In the genomic region with DNA sequence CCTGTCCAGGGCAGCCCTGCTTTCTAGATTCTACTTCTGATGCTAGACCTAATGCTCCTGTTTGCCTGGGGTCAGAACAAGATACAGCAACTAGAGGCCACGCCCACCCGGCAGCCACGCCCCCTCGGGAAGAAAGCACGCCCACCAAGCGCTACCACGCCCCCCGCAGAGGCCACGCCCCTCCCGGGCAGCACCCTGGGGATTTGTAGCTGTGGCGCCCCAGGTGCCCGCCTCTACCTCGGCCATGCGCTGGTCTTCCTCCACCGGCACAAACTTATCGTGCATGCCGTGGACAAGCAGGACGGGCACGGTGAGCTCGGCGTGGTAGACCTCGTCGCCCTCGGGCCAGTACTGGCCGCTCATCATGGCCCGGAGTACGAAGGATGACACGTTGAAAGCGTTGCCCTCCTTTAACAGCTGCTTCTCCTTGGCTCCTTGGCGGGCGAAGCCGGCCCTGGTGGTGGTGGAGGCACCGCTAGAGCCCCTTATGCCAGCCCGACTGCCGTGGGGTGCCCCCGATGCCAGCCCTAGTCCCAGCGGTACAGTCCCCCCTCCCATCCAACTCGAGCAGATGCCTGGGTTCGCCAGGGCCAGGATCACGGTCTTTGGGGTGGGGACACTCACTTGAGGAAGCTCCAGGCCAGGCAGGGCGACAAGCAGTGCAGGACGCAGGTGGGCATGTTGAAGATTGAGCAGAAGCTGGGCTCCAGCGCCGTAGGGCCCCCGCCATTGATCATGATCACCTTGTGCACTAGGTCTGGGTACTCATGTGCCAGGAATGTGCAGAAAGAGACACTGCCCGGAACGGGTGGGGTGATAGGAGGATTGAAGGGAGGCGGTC, we compare ENCODE assay signal across 9 cellular contexts. TPM values are rescaled to one million over a fixed set of nuclear protein-coding genes. Genes with fewer than 3 reads are reported as not detected.
DNase-seq lines count a peak whose midpoint lies in the region; ATAC-seq lines count a peak whose summit lies in the region.
"Had no signal": no experiment of that assay in that cellular context is flagged by ENCODE, and none has a peak within 500 bp of the region (broad histone marks: within the 10 kb centered on the region; RNA-seq: fewer than 3 reads in every experiment).

No MANE protein-coding gene starts in this region.

- H3K9ac ChIP-seq in HUES64 (ENCODE audit: low read depth, low read length) = no peak overlapping the region

- peaks cover 11% of the 10 kb centered on the region for H3K4me1 ChIP-seq in CD4-positive, CD25-positive, alpha-beta regulatory T cell (ENCODE audit: control insufficient read depth, insufficient read depth, low read length, poor library complexity, severe bottlenecking)
- H3K4me1 ChIP-seq in HUES64 (ENCODE audit: insufficient read depth, low read length) = peaks cover 5% of the 10 kb centered on the region; the same call in 1 of the 2 replicates

- H3K27me3 Mint-ChIP-seq in CD4-positive, CD25-positive, alpha-beta regulatory T cell = peaks cover 6% of the 10 kb centered on the region
- peaks cover 3% of the 10 kb centered on the region for H3K27me3 Mint-ChIP-seq in activated CD4-positive, alpha-beta memory T cell treated with anti-CD3 and anti-CD28 coated beads, Interleukin-2, amount 10 ng/mL, durations not matched to agents 7 days and 5 days
- H3K27me3 Mint-ChIP-seq in immature natural killer cell (ENCODE audit: low read depth in 3 of 3) = peaks cover 0 to 2% (median 1%) of the 10 kb centered on the region in 3 donors

- peak in 2 of 3 donors; percentile 29 to 32 for DNase-seq in CD4-positive, CD25-positive, alpha-beta regulatory T cell
- peak; percentile 66 for DNase-seq in activated CD4-positive, alpha-beta memory T cell treated with anti-CD3 and anti-CD28 coated beads, Interleukin-2, amount 10 ng/mL, durations not matched to agents 7 days and 5 days
- DNase-seq in immature natural killer cell = peak; percentile 24 to 31 (median 29)
- no peak for DNase-seq in GOT3 (lab: John Stamatoyannopoulos, UW)
- DNase-seq in Ammon's horn (ENCODE audit: low spot score) = no peak
- no peak for DNase-seq in DMS153 (lab: John Stamatoyannopoulos, UW)

- H3K4me3 ChIP-seq in CD4-positive, CD25-positive, alpha-beta regulatory T cell (ENCODE audit: low read depth, low read length) = no peak overlapping the region
- H3K4me3 ChIP-seq in HUES64 (ENCODE audit: low read length) = peak overlapping the region; percentile 73
- H3K4me3 ChIP-seq: lung had no signal

- peaks cover 5% of the 10 kb centered on the region for H3K36me3 Mint-ChIP-seq in CD4-positive, CD25-positive, alpha-beta regulatory T cell
- peaks cover 7% of the 10 kb centered on the region for H3K36me3 Mint-ChIP-seq in activated CD4-positive, alpha-beta memory T cell treated with anti-CD3 and anti-CD28 coated beads, Interleukin-2, amount 10 ng/mL, durations not matched to agents 7 days and 5 days (ENCODE audit: low read depth)
- peaks cover 0 to 4% (median 0%) of the 10 kb centered on the region in 3 donors for H3K36me3 Mint-ChIP-seq in immature natural killer cell

- peaks cover 4% of the 10 kb centered on the region for H3K36me3 ChIP-seq in CD4-positive, CD25-positive, alpha-beta regulatory T cell (ENCODE audit: control insufficient read depth, insufficient read depth, low read length)
- H3K36me3 ChIP-seq in HUES64 (ENCODE audit: insufficient read depth, low read length) = peaks cover 21% of the 10 kb centered on the region

- POLR2A ChIA-PET in activated CD4-positive, alpha-beta memory T cell treated with anti-CD3 and anti-CD28 coated beads, Interleukin-2, amount 10 ng/mL, durations not matched to agents 7 days and 5 days (lab: Charles Lee) = interaction anchor here (1.1 to 2.9 kb wide), 2 partner anchors 10 to 215 kb away, joined by 3 to 13 read pairs; partner anchors contain the start of gene ABHD8

- no peak overlapping the region for H3K27ac ChIP-seq in CD4-positive, CD25-positive, alpha-beta regulatory T cell (ENCODE audit: insufficient read depth, low read length, poor library complexity, severe bottlenecking)
- H3K27ac ChIP-seq in HUES64 (ENCODE audit: low read depth, low read length) = no peak overlapping the region

- 84% methylated on average over 48 of the region's 48 CpGs for WGBS in HUES64

- H3K4me1 Mint-ChIP-seq in CD4-positive, CD25-positive, alpha-beta regulatory T cell = peaks cover 0 to 5% (median 2%) of the 10 kb centered on the region in 4 donors
- peaks cover 15% of the 10 kb centered on the region for H3K4me1 Mint-ChIP-seq in activated CD4-positive, alpha-beta memory T cell treated with anti-CD3 and anti-CD28 coated beads, Interleukin-2, amount 10 ng/mL, durations not matched to agents 7 days and 5 days
- peaks cover 5 to 6% of the 10 kb centered on the region in 2 donors for H3K4me1 Mint-ChIP-seq in immature natural killer cell

- no peak overlapping the region for H3K27ac Mint-ChIP-seq in CD4-positive, CD25-positive, alpha-beta regulatory T cell
- H3K27ac Mint-ChIP-seq in activated CD4-positive, alpha-beta memory T cell treated with anti-CD3 and anti-CD28 coated beads, Interleukin-2, amount 10 ng/mL, durations not matched to agents 7 days and 5 days = no peak overlapping the region
- no peak overlapping the region for H3K27ac Mint-ChIP-seq in immature natural killer cell

- ATAC-seq in CD4-positive, CD25-positive, alpha-beta regulatory T cell (ENCODE audit: low read depth in 2 of 2) = no peak
- no peak for ATAC-seq in GM21717 (IDR thresholded peaks at IDR 0.05; ENCODE audit: unreplicated experiment)

- CTCF ChIA-PET in activated CD4-positive, alpha-beta memory T cell treated with anti-CD3 and anti-CD28 coated beads, Interleukin-2, amount 10 ng/mL, durations not matched to agents 7 days and 5 days (lab: Charles Lee) = interaction anchor here (1.1 kb wide), 1 partner anchor 92 kb away, joined by 5 read pairs; no protein-coding TSS in a partner anchor

- H3K9me3 Mint-ChIP-seq in CD4-positive, CD25-positive, alpha-beta regulatory T cell = peaks cover 0 to 1% (median 0%) of the 10 kb centered on the region in 7 donors
- no peaks in the 10 kb centered on the region for H3K9me3 Mint-ChIP-seq in activated CD4-positive, alpha-beta memory T cell treated with anti-CD3 and anti-CD28 coated beads, Interleukin-2, amount 10 ng/mL, durations not matched to agents 7 days and 5 days
- peaks cover 0 to 2% (median 0%) of the 10 kb centered on the region in 6 donors for H3K9me3 Mint-ChIP-seq in immature natural killer cell

- H3K27me3 ChIP-seq in CD4-positive, CD25-positive, alpha-beta regulatory T cell (ENCODE audit: control insufficient read depth, insufficient read depth, low read length) = no peaks in the 10 kb centered on the region
- H3K27me3 ChIP-seq in HUES64 (ENCODE audit: insufficient read depth, low read length) = no peaks in the 10 kb centered on the region

- no peaks in the 10 kb centered on the region for H3K9me3 ChIP-seq in CD4-positive, CD25-positive, alpha-beta regulatory T cell (ENCODE audit: control insufficient read depth in 2 of 2, low read length in 2 of 2)
- H3K9me3 ChIP-seq in HUES64 (ENCODE audit: insufficient read depth, low read depth, low read length) = no peaks in the 10 kb centered on the region

- peak overlapping the region in 2 of 4 donors; percentile 47 to 85 for H3K4me3 Mint-ChIP-seq in CD4-positive, CD25-positive, alpha-beta regulatory T cell
- H3K4me3 Mint-ChIP-seq in activated CD4-positive, alpha-beta memory T cell treated with anti-CD3 and anti-CD28 coated beads, Interleukin-2, amount 10 ng/mL, durations not matched to agents 7 days and 5 days = no peak overlapping the region
- no peak overlapping the region for H3K4me3 Mint-ChIP-seq in immature natural killer cell

RNA-seq across cellular contexts. Expression of gene ABHD8, which starts 9.0 kb away (rescaled TPM):
- 5.1 TPM for total RNA-seq in CD4-positive, CD25-positive, alpha-beta regulatory T cell
- 1 to 10 TPM; 5.6 to 8.7 (median 6.4) TPM for polyA plus RNA-seq in CD4-positive, CD25-positive, alpha-beta regulatory T cell
- polyA plus RNA-seq in HUES64 (2013, experiment 1 of 2) = 7.6 TPM
- 8.1 TPM for polyA plus RNA-seq in HUES64 (2013, experiment 2 of 2)
- total RNA-seq in activated CD4-positive, alpha-beta memory T cell treated with anti-CD3 and anti-CD28 coated beads, Interleukin-2, amount 10 ng/mL, durations not matched to agents 7 days and 5 days = 10 to 100 TPM; 10.6 to 12.2 TPM
- 10 to 100 TPM in 1 of 3 donors, 1 to 10 TPM in 2; 7.5 to 10.3 (median 8.3) TPM for polyA plus RNA-seq in immature natural killer cell

RNA-seq across cellular contexts. Expression of gene MRPL34, which starts 11.4 kb away (rescaled TPM):
- total RNA-seq in CD4-positive, CD25-positive, alpha-beta regulatory T cell = 37.1 TPM
- 100 to 1,000 TPM; 223 to 248 (median 236) TPM for polyA plus RNA-seq in CD4-positive, CD25-positive, alpha-beta regulatory T cell
- 68.6 TPM for polyA plus RNA-seq in HUES64 (2013, experiment 1 of 2)
- 78.5 TPM for polyA plus RNA-seq in HUES64 (2013, experiment 2 of 2)
- 10 to 100 TPM; 82.8 to 98.3 TPM for total RNA-seq in activated CD4-positive, alpha-beta memory T cell treated with anti-CD3 and anti-CD28 coated beads, Interleukin-2, amount 10 ng/mL, durations not matched to agents 7 days and 5 days
- polyA plus RNA-seq in immature natural killer cell = 100 to 1,000 TPM; 189 to 270 (median 197) TPM

RNA-seq across cellular contexts. Expression of gene ANKLE1, which starts 12.6 kb away (rescaled TPM):
- total RNA-seq in CD4-positive, CD25-positive, alpha-beta regulatory T cell = 1.8 TPM
- 1 to 10 TPM in 2 of 4 donors, under 1 TPM in 2; 0.15 to 1.0 (median 0.96) TPM for polyA plus RNA-seq in CD4-positive, CD25-positive, alpha-beta regulatory T cell
- 2.5 TPM for polyA plus RNA-seq in HUES64 (2013, experiment 1 of 2)
- polyA plus RNA-seq in HUES64 (2013, experiment 2 of 2) = 2.7 TPM
- total RNA-seq in activated CD4-positive, alpha-beta memory T cell treated with anti-CD3 and anti-CD28 coated beads, Interleukin-2, amount 10 ng/mL, durations not matched to agents 7 days and 5 days = 1 to 10 TPM; 7.6 to 8.2 TPM
- not detected for polyA plus RNA-seq in immature natural killer cell

RNA-seq across cellular contexts. Expression of gene DDA1, which starts 15.1 kb away (rescaled TPM):
- 43.8 TPM for total RNA-seq in CD4-positive, CD25-positive, alpha-beta regulatory T cell
- 10 to 100 TPM; 26.7 to 38.6 (median 32.0) TPM for polyA plus RNA-seq in CD4-positive, CD25-positive, alpha-beta regulatory T cell
- polyA plus RNA-seq in HUES64 (2013, experiment 1 of 2) = 50.7 TPM
- 48.0 TPM for polyA plus RNA-seq in HUES64 (2013, experiment 2 of 2)
- 10 to 100 TPM; 58.6 to 61.2 TPM for total RNA-seq in activated CD4-positive, alpha-beta memory T cell treated with anti-CD3 and anti-CD28 coated beads, Interleukin-2, amount 10 ng/mL, durations not matched to agents 7 days and 5 days
- polyA plus RNA-seq in immature natural killer cell = 10 to 100 TPM; 30.0 to 48.6 (median 40.6) TPM

RNA-seq across cellular contexts. Expression of gene BABAM1, which starts 27.0 kb away (rescaled TPM):
- 82.3 TPM for total RNA-seq in CD4-positive, CD25-positive, alpha-beta regulatory T cell
- 100 to 1,000 TPM; 111 to 140 (median 124) TPM for polyA plus RNA-seq in CD4-positive, CD25-positive, alpha-beta regulatory T cell
- 77.9 TPM for polyA plus RNA-seq in HUES64 (2013, experiment 1 of 2)
- polyA plus RNA-seq in HUES64 (2013, experiment 2 of 2) = 77.6 TPM
- 100 to 1,000 TPM in 1 of 2 experiments, 10 to 100 TPM in 1; 98.5 to 100 TPM for total RNA-seq in activated CD4-positive, alpha-beta memory T cell treated with anti-CD3 and anti-CD28 coated beads, Interleukin-2, amount 10 ng/mL, durations not matched to agents 7 days and 5 days
- polyA plus RNA-seq in immature natural killer cell = 100 to 1,000 TPM; 135 to 218 (median 141) TPM

Comparison
In these comparisons a context has a peak if more than half of its experiments do, and no peak if none do; other contexts are left out.
1. DNase-seq: peak in CD4-positive, CD25-positive, alpha-beta regulatory T cell (2 of 3), activated CD4-positive, alpha-beta memory T cell treated with anti-CD3 and anti-CD28 coated beads, Interleukin-2, amount 10 ng/mL, durations not matched to agents 7 days and 5 days (single experiment) and immature natural killer cell (3 of 3); none in GOT3 (single experiment), Ammon's horn (single experiment) and DMS153 (single experiment).